ENCODE assay signal across 7 cellular contexts in genomic region chr13:28719227-28719562, GRCh38. TPM values are rescaled to one million over a fixed set of nuclear protein-coding genes. Genes with fewer than 3 reads are reported as not detected.
DNase-seq lines count a peak whose midpoint lies in the region; ATAC-seq and TF ChIP-seq lines count a peak whose summit lies in the region.

No MANE protein-coding gene starts in this region.

- peaks cover 36% of the 10 kb centered on the region for H3K4me1 Mint-ChIP-seq in activated CD8-positive, alpha-beta T cell treated with anti-CD3 and anti-CD28 coated beads for 36 hours (ENCODE audit: low read depth)
- H3K4me1 Mint-ChIP-seq in stimulated activated naive CD8-positive, alpha-beta T cell treated with anti-CD3 and anti-CD28 coated beads, Interleukin-15, amount 100 ng/mL, for 72 hours: peaks cover 33% of the 10 kb centered on the region

- peak overlapping the region; percentile 89 for H3K4me3 Mint-ChIP-seq in activated CD8-positive, alpha-beta T cell treated with anti-CD3 and anti-CD28 coated beads for 36 hours
- H3K4me3 Mint-ChIP-seq in stimulated activated naive CD8-positive, alpha-beta T cell treated with anti-CD3 and anti-CD28 coated beads, Interleukin-15, amount 100 ng/mL, for 72 hours: peak overlapping the region; percentile 97 to 99

- DNase-seq in activated CD8-positive, alpha-beta T cell treated with anti-CD3 and anti-CD28 coated beads for 36 hours: no peak
- no peak for DNase-seq in stimulated activated naive CD8-positive, alpha-beta T cell treated with anti-CD3 and anti-CD28 coated beads, Interleukin-15, amount 100 ng/mL, for 72 hours
- DNase-seq in SKM-1 (lab: John Stamatoyannopoulos, UW; ENCODE audit: unreplicated experiment) (no peak), NCI-H1417 treated with DMSO at 0.1 percent for 48 hours (lab: John Stamatoyannopoulos, UW) (no peak)

- TF ChIP-seq CTCF in activated CD8-positive, alpha-beta T cell treated with anti-CD3 and anti-CD28 coated beads for 36 hours (IDR thresholded peaks at IDR 0.05): no peak

- peak overlapping the region; percentile 79 for H3K4me3 ChIP-seq in iPS-11a (ENCODE audit: low read depth, low read length)

- H3K9me3 Mint-ChIP-seq in activated CD8-positive, alpha-beta T cell treated with anti-CD3 and anti-CD28 coated beads for 36 hours: no peaks in the 10 kb centered on the region
- H3K9me3 Mint-ChIP-seq in stimulated activated naive CD8-positive, alpha-beta T cell treated with anti-CD3 and anti-CD28 coated beads, Interleukin-15, amount 100 ng/mL, for 72 hours: no peaks in the 10 kb centered on the region

- POLR2A ChIA-PET in activated CD8-positive, alpha-beta T cell treated with anti-CD3 and anti-CD28 coated beads for 36 hours (lab: Charles Lee): interaction anchor here (1.3 to 1.6 kb wide), 3 partner anchors 18 to 59 kb away, joined by 3 read pairs; no protein-coding TSS in a partner anchor

- intact Hi-C loops in activated CD8-positive, alpha-beta T cell treated with anti-CD3 and anti-CD28 coated beads for 36 hours (cut with micrococcal nuclease): no loop called here

- ATAC-seq in HG02610 (IDR thresholded peaks at IDR 0.05; ENCODE audit: unreplicated experiment) (peak; percentile 3), GM18498 (IDR thresholded peaks at IDR 0.05; ENCODE audit: unreplicated experiment) (no peak)
- ATAC-seq in activated CD8-positive, alpha-beta T cell treated with anti-CD3 and anti-CD28 coated beads for 36 hours: no peak
- peak; percentile 10 for ATAC-seq in stimulated activated naive CD8-positive, alpha-beta T cell treated with anti-CD3 and anti-CD28 coated beads, Interleukin-15, amount 100 ng/mL, for 72 hours

- CTCF ChIA-PET in activated CD8-positive, alpha-beta T cell treated with anti-CD3 and anti-CD28 coated beads for 36 hours (lab: Charles Lee): no interaction called here

- H3K36me3 Mint-ChIP-seq in activated CD8-positive, alpha-beta T cell treated with anti-CD3 and anti-CD28 coated beads for 36 hours (ENCODE audit: low read depth): peaks cover 3% of the 10 kb centered on the region

- peak overlapping the region; percentile 93 for H3K27ac Mint-ChIP-seq in activated CD8-positive, alpha-beta T cell treated with anti-CD3 and anti-CD28 coated beads for 36 hours
- H3K27ac Mint-ChIP-seq in stimulated activated naive CD8-positive, alpha-beta T cell treated with anti-CD3 and anti-CD28 coated beads, Interleukin-15, amount 100 ng/mL, for 72 hours: peak overlapping the region; percentile 98 to 99

- no peaks in the 10 kb centered on the region for H3K27me3 Mint-ChIP-seq in activated CD8-positive, alpha-beta T cell treated with anti-CD3 and anti-CD28 coated beads for 36 hours
- H3K27me3 Mint-ChIP-seq in stimulated activated naive CD8-positive, alpha-beta T cell treated with anti-CD3 and anti-CD28 coated beads, Interleukin-15, amount 100 ng/mL, for 72 hours: no peaks in the 10 kb centered on the region

RNA-seq across cellular contexts. Expression of gene SLC46A3, which starts 0.4 kb away (rescaled TPM):
- 1 to 10 TPM; 3.2 to 3.4 TPM for total RNA-seq in activated CD8-positive, alpha-beta T cell treated with anti-CD3 and anti-CD28 coated beads for 36 hours

Comparison
In these comparisons a context has a peak if more than half of its experiments do, and no peak if none do; other contexts are left out.
1. ATAC-seq: peak in HG02610 (single experiment) and stimulated activated naive CD8-positive, alpha-beta T cell treated with anti-CD3 and anti-CD28 coated beads, Interleukin-15, amount 100 ng/mL, for 72 hours (single experiment); none in activated CD8-positive, alpha-beta T cell treated with anti-CD3 and anti-CD28 coated beads for 36 hours (single experiment) and GM18498 (single experiment).